ENCODE assay signal across 8 cellular contexts in the genomic region with DNA sequence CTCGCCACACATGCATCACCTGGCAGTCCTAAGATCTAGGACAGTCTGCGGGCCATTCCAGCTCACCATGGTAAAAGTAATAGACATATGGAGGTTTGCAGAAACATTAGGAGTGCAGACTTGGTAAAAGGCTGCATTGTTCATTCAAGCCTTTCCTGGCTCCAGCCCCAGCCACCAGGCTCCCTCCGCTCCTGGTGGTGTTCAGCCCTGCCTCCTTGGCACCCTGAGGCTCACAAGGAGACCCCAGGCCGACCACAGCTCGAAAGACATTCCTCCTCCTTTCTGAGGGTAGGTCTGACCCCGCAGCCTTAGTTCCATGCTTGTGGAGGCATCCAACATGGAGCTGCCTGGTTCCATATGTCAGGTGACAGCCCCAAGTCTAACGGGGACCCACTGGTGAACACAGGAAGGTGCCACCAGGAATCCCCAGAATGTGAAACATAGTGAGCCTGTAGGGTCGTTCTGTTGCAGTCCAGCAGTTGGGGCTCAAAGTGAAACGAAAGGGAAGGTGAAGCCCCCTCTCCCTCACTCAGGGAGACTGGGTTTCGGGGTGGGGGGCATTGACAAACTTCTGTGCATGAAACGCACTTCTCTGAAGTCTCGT. TPM values are rescaled to one million over a fixed set of nuclear protein-coding genes. Genes with fewer than 3 reads are reported as not detected.
A peak's percentile ranks its signal among the peaks of the same experiment; 100 is the strongest.
DNase-seq lines count a peak whose midpoint lies in the region; ATAC-seq and TF ChIP-seq lines count a peak whose summit lies in the region.

No MANE protein-coding gene starts in this region.

- H3K36me3 ChIP-seq in heart right ventricle (peaks cover 0 to 4% (median 0%) of the 10 kb centered on the region in 9 donors), mucosa of rectum (ENCODE audit: control insufficient read depth in 2 of 2, insufficient read depth in 2 of 2, low read length in 2 of 2) (no peaks in the 10 kb centered on the region)

- H3K4me1 ChIP-seq in heart right ventricle (peaks cover 9 to 78% (median 41%) of the 10 kb centered on the region in 9 donors), mucosa of rectum (ENCODE audit: control insufficient read depth in 2 of 2, insufficient read depth in 2 of 2, low read length in 2 of 2) (peaks cover 16 to 24% of the 10 kb centered on the region in 2 donors)

- H3K27me3 ChIP-seq in heart right ventricle (no peaks in the 10 kb centered on the region), mucosa of rectum (ENCODE audit: control insufficient read depth in 2 of 2, insufficient read depth in 2 of 2, low read length in 2 of 2) (no peaks in the 10 kb centered on the region)

- H3K9me3 ChIP-seq in heart right ventricle (no peaks in the 10 kb centered on the region), mucosa of rectum (ENCODE audit: control insufficient read depth in 2 of 2, low read length in 2 of 2) (no peaks in the 10 kb centered on the region)

- intact Hi-C loops in heart right ventricle (cut with DNase I), result loop anchor here in 2 of 10 donors (5.0 to 10.0 kb wide), 2 partner anchors 36 to 186 kb away; a partner anchor contains a TSS
- intact Hi-C loops in left cardiac atrium (cut with DNase I), result loop anchor here in 1 of 2 donors (10.0 kb wide), 1 partner anchor 186 kb away; a partner anchor contains a TSS

- no peak for TF ChIP-seq POLR2A in GM18505 (IDR thresholded peaks at IDR 0.05; ENCODE audit: borderline replicate concordance, extremely low read depth, insufficient read depth, insufficient read length)

- H3K27ac ChIP-seq in heart right ventricle, result peak overlapping the region; percentile 86 to 98 (median 96)
- H3K27ac ChIP-seq in mucosa of rectum (ENCODE audit: low read depth in 2 of 2, low read length in 2 of 2), result peak overlapping the region; percentile 89 to 96

- no peak for TF ChIP-seq CTCF in heart right ventricle (IDR thresholded peaks at IDR 0.05)
- TF ChIP-seq CTCF in cardiac fibroblast (IDR thresholded peaks at IDR 0.05; ENCODE audit: low read depth, low read length), result no peak

- H3K4me3 ChIP-seq in heart right ventricle, result peak overlapping the region; percentile 57 to 88 (median 74)
- peak overlapping the region; percentile 63 to 67 for H3K4me3 ChIP-seq in cardiac fibroblast (replicated peaks in 1 of 2; ENCODE audit: low read depth in 2 of 2, low read length in 2 of 2)
- H3K4me3 ChIP-seq in mucosa of rectum (ENCODE audit: low read length in 2 of 2), result peak overlapping the region; percentile 88 to 96

- 54 to 55% methylated on average over 12 of the region's 12 CpGs for WGBS in heart right ventricle, 2 donors

- DNase-seq in heart right ventricle (no peak), left cardiac atrium (no peak), cardiac fibroblast (ENCODE audit: low read depth in 2 of 2) (no peak), NCI-H526 (lab: John Stamatoyannopoulos, UW) (no peak)
- DNase-seq in effector CD4-positive, alpha-beta T cell, result no peak

- peak overlapping the region; percentile 87 to 96 for H3K9ac ChIP-seq in mucosa of rectum (ENCODE audit: low read depth in 1 of 2, low read length in 2 of 2)

- ATAC-seq in heart right ventricle (no peak), left cardiac atrium (no peak), HG03280 (IDR thresholded peaks at IDR 0.05; ENCODE audit: unreplicated experiment) (no peak), GM18505 (IDR thresholded peaks at IDR 0.05; ENCODE audit: unreplicated experiment) (no peak)

RNA-seq across cellular contexts. Expression of a gene that starts 5.0 kb away (rescaled TPM):
- total RNA-seq in heart right ventricle, result 100 to 1,000 TPM in 1 of 10 donors, 10 to 100 TPM in 9; 45.6 to 123 (median 58.4) TPM
- polyA plus RNA-seq in heart right ventricle, result 10 to 100 TPM; 20.3 to 58.2 TPM
- total RNA-seq in left cardiac atrium, result 10 to 100 TPM; 53.1 to 72.8 TPM
